1 cellular context compared by ENCODE assay signal in the genomic region with DNA sequence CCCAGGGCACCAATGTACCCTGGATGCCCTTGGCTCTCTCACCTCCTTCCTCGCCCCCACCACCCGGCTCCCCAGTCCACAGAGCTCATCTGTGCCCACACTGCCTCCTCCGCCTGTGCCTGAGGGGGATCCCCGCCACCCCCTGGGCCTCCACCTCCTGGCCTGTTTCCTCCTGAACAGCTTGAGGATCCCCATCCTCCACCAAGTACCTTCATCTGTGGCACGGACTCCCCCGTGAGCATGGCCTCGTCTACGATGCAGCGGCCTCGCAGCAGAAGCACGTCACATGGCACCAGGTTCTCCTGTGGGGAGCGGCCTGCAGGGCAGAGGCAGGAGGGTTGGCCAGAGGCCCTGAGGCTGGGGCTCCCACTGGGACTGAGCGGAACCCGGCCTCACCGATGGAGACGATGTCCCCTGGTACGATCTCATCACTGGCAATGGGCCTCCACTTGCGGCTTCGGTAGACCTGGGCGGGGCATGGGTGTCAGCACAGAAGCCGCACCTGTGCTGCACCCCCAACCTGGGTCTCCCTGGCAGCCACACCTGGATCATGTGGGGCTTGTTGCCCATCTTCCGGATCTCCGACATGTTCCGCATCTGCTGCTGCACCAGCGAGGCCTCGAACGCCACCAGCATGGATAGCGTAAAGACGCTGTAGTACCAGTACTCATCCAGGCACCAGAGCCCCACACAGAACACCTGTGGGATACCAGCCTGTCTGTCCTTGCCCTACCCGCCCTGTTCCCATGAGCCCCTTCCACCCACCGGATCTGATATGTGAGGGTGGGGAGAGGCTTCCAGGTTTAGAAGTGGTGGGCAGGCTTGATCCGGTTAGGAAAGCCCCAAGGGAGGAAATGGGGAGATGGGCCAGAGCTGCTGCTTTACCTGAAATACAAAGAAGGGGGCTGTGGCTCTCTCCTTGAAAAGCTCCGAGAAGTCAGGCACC.
TF ChIP-seq lines count a peak whose summit lies in the region.

No MANE protein-coding gene starts in this region.

TF ChIP-seq in GM12878, 131 proteins besides CTCF, POLR2A, EP300 and RAD21:
- TF ChIP-seq ZBED1 (IDR thresholded peaks at IDR 0.05; ENCODE audit: borderline replicate concordance), result no peak
- TF ChIP-seq IKZF1 (conservative IDR thresholded peaks at IDR 0.05), result no peak
- no peak for TF ChIP-seq IKZF2 (IDR thresholded peaks at IDR 0.05)
- TF ChIP-seq ZNF384 (IDR thresholded peaks at IDR 0.05; ENCODE audit: borderline replicate concordance, low read depth, low read length), result no peak
- TF ChIP-seq, protein P1, sequence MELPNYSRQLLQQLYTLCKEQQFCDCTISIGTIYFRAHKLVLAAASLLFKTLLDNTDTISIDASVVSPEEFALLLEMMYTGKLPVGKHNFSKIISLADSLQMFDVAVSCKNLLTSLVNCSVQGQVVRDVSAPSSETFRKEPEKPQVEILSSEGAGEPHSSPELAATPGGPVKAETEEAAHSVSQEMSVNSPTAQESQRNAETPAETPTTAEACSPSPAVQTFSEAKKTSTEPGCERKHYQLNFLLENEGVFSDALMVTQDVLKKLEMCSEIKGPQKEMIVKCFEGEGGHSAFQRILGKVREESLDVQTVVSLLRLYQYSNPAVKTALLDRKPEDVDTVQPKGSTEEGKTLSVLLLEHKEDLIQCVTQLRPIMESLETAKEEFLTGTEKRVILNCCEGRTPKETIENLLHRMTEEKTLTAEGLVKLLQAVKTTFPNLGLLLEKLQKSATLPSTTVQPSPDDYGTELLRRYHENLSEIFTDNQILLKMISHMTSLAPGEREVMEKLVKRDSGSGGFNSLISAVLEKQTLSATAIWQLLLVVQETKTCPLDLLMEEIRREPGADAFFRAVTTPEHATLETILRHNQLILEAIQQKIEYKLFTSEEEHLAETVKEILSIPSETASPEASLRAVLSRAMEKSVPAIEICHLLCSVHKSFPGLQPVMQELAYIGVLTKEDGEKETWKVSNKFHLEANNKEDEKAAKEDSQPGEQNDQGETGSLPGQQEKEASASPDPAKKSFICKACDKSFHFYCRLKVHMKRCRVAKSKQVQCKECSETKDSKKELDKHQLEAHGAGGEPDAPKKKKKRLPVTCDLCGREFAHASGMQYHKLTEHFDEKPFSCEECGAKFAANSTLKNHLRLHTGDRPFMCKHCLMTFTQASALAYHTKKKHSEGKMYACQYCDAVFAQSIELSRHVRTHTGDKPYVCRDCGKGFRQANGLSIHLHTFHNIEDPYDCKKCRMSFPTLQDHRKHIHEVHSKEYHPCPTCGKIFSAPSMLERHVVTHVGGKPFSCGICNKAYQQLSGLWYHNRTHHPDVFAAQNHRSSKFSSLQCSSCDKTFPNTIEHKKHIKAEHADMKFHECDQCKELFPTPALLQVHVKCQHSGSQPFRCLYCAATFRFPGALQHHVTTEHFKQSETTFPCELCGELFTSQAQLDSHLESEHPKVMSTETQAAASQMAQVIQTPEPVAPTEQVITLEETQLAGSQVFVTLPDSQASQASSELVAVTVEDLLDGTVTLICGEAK (IDR thresholded peaks at IDR 0.05; ENCODE audit: borderline replicate concordance), result no peak
- TF ChIP-seq, protein P2, sequence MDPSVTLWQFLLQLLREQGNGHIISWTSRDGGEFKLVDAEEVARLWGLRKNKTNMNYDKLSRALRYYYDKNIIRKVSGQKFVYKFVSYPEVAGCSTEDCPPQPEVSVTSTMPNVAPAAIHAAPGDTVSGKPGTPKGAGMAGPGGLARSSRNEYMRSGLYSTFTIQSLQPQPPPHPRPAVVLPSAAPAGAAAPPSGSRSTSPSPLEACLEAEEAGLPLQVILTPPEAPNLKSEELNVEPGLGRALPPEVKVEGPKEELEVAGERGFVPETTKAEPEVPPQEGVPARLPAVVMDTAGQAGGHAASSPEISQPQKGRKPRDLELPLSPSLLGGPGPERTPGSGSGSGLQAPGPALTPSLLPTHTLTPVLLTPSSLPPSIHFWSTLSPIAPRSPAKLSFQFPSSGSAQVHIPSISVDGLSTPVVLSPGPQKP (IDR thresholded peaks at IDR 0.05; ENCODE audit: low read depth, low read length), result no peak
- no peak for TF ChIP-seq MTA3 (IDR thresholded peaks at IDR 0.05; ENCODE audit: borderline replicate concordance, low read length)
- TF ChIP-seq TCF12 (IDR thresholded peaks at IDR 0.05; ENCODE audit: low read depth, low read length), result no peak
- no peak for TF ChIP-seq JUND (IDR thresholded peaks at IDR 0.05; ENCODE audit: low read depth, low read length)
- no peak for TF ChIP-seq NFIC (IDR thresholded peaks at IDR 0.05; ENCODE audit: low read depth, low read length)
- TF ChIP-seq YBX1 (IDR thresholded peaks at IDR 0.05), result no peak
- TF ChIP-seq, protein P3, sequence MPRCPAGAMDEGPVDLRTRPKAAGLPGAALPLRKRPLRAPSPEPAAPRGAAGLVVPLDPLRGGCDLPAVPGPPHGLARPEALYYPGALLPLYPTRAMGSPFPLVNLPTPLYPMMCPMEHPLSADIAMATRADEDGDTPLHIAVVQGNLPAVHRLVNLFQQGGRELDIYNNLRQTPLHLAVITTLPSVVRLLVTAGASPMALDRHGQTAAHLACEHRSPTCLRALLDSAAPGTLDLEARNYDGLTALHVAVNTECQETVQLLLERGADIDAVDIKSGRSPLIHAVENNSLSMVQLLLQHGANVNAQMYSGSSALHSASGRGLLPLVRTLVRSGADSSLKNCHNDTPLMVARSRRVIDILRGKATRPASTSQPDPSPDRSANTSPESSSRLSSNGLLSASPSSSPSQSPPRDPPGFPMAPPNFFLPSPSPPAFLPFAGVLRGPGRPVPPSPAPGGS (IDR thresholded peaks at IDR 0.05; ENCODE audit: borderline replicate concordance, insufficient read depth, low read depth, low read length, poor library complexity, severe bottlenecking), result no peak
- TF ChIP-seq, protein P4, sequence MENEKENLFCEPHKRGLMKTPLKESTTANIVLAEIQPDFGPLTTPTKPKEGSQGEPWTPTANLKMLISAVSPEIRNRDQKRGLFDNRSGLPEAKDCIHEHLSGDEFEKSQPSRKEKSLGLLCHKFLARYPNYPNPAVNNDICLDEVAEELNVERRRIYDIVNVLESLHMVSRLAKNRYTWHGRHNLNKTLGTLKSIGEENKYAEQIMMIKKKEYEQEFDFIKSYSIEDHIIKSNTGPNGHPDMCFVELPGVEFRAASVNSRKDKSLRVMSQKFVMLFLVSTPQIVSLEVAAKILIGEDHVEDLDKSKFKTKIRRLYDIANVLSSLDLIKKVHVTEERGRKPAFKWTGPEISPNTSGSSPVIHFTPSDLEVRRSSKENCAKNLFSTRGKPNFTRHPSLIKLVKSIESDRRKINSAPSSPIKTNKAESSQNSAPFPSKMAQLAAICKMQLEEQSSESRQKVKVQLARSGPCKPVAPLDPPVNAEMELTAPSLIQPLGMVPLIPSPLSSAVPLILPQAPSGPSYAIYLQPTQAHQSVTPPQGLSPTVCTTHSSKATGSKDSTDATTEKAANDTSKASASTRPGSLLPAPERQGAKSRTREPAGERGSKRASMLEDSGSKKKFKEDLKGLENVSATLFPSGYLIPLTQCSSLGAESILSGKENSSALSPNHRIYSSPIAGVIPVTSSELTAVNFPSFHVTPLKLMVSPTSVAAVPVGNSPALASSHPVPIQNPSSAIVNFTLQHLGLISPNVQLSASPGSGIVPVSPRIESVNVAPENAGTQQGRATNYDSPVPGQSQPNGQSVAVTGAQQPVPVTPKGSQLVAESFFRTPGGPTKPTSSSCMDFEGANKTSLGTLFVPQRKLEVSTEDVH (IDR thresholded peaks at IDR 0.05; ENCODE audit: low read depth, partially characterized antibody), result no peak
